Comparison of ENCODE assay signal across 8 cellular contexts in the genomic region with DNA sequence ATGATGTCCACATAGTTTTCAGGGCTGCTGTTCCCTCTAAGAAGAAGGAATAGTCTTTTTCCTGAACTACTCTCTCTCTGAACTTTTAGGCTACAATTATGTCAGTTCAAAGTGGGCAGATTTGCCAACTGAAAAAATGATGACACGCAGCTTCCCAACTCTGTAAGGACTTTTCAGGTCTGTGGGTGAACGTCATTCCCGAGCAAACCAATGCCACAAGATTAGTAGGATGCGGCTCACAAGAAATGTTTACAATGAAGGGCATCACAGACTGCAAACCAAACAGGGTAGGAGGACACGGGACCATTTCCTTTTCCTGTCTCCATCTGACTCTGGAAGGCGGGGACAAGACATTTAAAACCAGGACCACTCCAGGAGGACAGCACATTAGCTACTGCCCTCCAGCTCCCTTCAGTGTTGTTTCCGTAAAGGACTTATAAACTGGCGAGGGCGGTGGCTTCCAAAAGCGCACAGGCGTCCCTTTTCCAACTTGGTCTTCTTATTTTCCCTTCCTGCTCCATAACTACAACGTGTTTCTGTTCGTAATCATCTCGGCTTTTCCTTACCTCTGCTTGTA. TPM values are rescaled to one million over a fixed set of nuclear protein-coding genes. Genes with fewer than 3 reads are reported as not detected.
DNase-seq lines count a peak whose midpoint lies in the region; ATAC-seq and TF ChIP-seq lines count a peak whose summit lies in the region.

No MANE protein-coding gene starts in this region.

- POLR2A ChIA-PET in activated CD4-positive, alpha-beta memory T cell treated with anti-CD3 and anti-CD28 coated beads for 36 hours (lab: Charles Lee): interaction anchor here (0.6 to 2.1 kb wide), 9 partner anchors 10 to 262 kb away, joined by 3 to 9 read pairs (median 4); no protein-coding TSS in a partner anchor

- peak in 2 of 3 experiments; percentile 61 to 88 for DNase-seq in NCI-H1417 (lab: John Stamatoyannopoulos, UW)
- no peak for DNase-seq in NCI-H1417 treated with DMSO at 0.1 percent for 48 hours (lab: John Stamatoyannopoulos, UW)
- peak; percentile 45 for DNase-seq in activated CD4-positive, alpha-beta memory T cell treated with anti-CD3 and anti-CD28 coated beads for 36 hours
- DNase-seq in fibroblast of villous mesenchyme (ENCODE audit: low read depth): peak; percentile 88
- DNase-seq in nephron progenitor cell: no peak
- DNase-seq in retina: no peak

- no peaks in the 10 kb centered on the region for H3K36me3 ChIP-seq in KMS-11 (ENCODE audit: insufficient read depth)

- H4K20me1 ChIP-seq in KMS-11 (ENCODE audit: insufficient read depth): no peaks in the 10 kb centered on the region

- peaks cover 29% of the 10 kb centered on the region for H3K4me1 ChIP-seq in KMS-11 (ENCODE audit: low read depth, poor library complexity, severe bottlenecking)

- CTCF ChIA-PET in activated CD4-positive, alpha-beta memory T cell treated with anti-CD3 and anti-CD28 coated beads for 36 hours (lab: Charles Lee): no interaction called here

- TF ChIP-seq CTCF in KMS-11 (conservative IDR thresholded peaks at IDR 0.05; ENCODE audit: low read depth, low read length): no peak
- TF ChIP-seq CTCF in fibroblast of villous mesenchyme (IDR thresholded peaks at IDR 0.05; ENCODE audit: insufficient read depth, low read depth, low read length): no peak
- no peak for TF ChIP-seq CTCF in nephron progenitor cell (IDR thresholded peaks at IDR 0.05)

- peak overlapping the region; percentile 89; the same call in 1 of the 2 replicates for H3K27ac ChIP-seq in KMS-11

- H3K27ac Mint-ChIP-seq in activated CD4-positive, alpha-beta memory T cell treated with anti-CD3 and anti-CD28 coated beads for 36 hours: peak overlapping the region; percentile 95
- H3K27ac Mint-ChIP-seq in nephron progenitor cell: peak overlapping the region; percentile 99

- peak overlapping the region; percentile 80 for H3K4me3 ChIP-seq in KMS-11 (IDR thresholded peaks at IDR 0.05; ENCODE audit: insufficient read depth, low read depth, low read length)
- H3K4me3 ChIP-seq in fibroblast of villous mesenchyme (ENCODE audit: low read depth, low read length): peak overlapping the region; percentile 91

- peaks cover 3% of the 10 kb centered on the region for H3K36me3 Mint-ChIP-seq in activated CD4-positive, alpha-beta memory T cell treated with anti-CD3 and anti-CD28 coated beads for 36 hours
- H3K36me3 Mint-ChIP-seq in nephron progenitor cell (ENCODE audit: low read depth): peaks cover 24% of the 10 kb centered on the region

- ATAC-seq in GM21367 (IDR thresholded peaks at IDR 0.05; ENCODE audit: unreplicated experiment): peak; percentile 15

- peak overlapping the region; percentile 99; the same call in 1 of the 2 replicates for H3K9ac ChIP-seq in KMS-11

- no peaks in the 10 kb centered on the region for H3K27me3 Mint-ChIP-seq in activated CD4-positive, alpha-beta memory T cell treated with anti-CD3 and anti-CD28 coated beads for 36 hours
- no peaks in the 10 kb centered on the region for H3K27me3 Mint-ChIP-seq in nephron progenitor cell (ENCODE audit: low read depth, poor library complexity)

- H3K27me3 ChIP-seq in KMS-11 (ENCODE audit: insufficient read depth, low read depth): no peaks in the 10 kb centered on the region

- H3K4me3 Mint-ChIP-seq in activated CD4-positive, alpha-beta memory T cell treated with anti-CD3 and anti-CD28 coated beads for 36 hours: peak overlapping the region; percentile 90
- H3K4me3 Mint-ChIP-seq in nephron progenitor cell: peak overlapping the region; percentile 97

- peaks cover 58% of the 10 kb centered on the region for H3K4me1 Mint-ChIP-seq in activated CD4-positive, alpha-beta memory T cell treated with anti-CD3 and anti-CD28 coated beads for 36 hours (ENCODE audit: low read depth)
- peaks cover 45% of the 10 kb centered on the region for H3K4me1 Mint-ChIP-seq in nephron progenitor cell

- peaks cover 43% of the 10 kb centered on the region for H3K79me2 ChIP-seq in KMS-11 (ENCODE audit: insufficient read depth, low read depth)

- peak overlapping the region; percentile 97 for H3K4me2 ChIP-seq in KMS-11

- intact Hi-C loops in activated CD4-positive, alpha-beta memory T cell treated with anti-CD3 and anti-CD28 coated beads for 36 hours (cut with micrococcal nuclease): loop anchor here (1.0 to 5.0 kb wide), 7 partner anchors 40 to 415 kb away; no protein-coding TSS in a partner anchor

- H3K9me3 Mint-ChIP-seq in activated CD4-positive, alpha-beta memory T cell treated with anti-CD3 and anti-CD28 coated beads for 36 hours: no peaks in the 10 kb centered on the region
- peaks cover 5% of the 10 kb centered on the region for H3K9me3 Mint-ChIP-seq in nephron progenitor cell

- H2AFZ ChIP-seq in KMS-11 (ENCODE audit: low read depth): peak overlapping the region; percentile 94

RNA-seq across cellular contexts. Expression of a gene that starts 0.5 kb away (rescaled TPM):
- total RNA-seq in activated CD4-positive, alpha-beta memory T cell treated with anti-CD3 and anti-CD28 coated beads for 36 hours: 10 to 100 TPM; 33.0 to 33.8 TPM
- 44.1 and 72.5 TPM in 2 replicates for total RNA-seq in fibroblast of villous mesenchyme

Comparison
In these comparisons a context has a peak if more than half of its experiments do, and no peak if none do; other contexts are left out.
1. DNase-seq: peak in NCI-H1417 (2 of 3), activated CD4-positive, alpha-beta memory T cell treated with anti-CD3 and anti-CD28 coated beads for 36 hours (single experiment) and fibroblast of villous mesenchyme (single experiment); none in NCI-H1417 treated with DMSO at 0.1 percent for 48 hours (single experiment), nephron progenitor cell (single experiment) and retina (single experiment).